ENCODE assay signal across 15 cellular contexts in the genomic region with DNA sequence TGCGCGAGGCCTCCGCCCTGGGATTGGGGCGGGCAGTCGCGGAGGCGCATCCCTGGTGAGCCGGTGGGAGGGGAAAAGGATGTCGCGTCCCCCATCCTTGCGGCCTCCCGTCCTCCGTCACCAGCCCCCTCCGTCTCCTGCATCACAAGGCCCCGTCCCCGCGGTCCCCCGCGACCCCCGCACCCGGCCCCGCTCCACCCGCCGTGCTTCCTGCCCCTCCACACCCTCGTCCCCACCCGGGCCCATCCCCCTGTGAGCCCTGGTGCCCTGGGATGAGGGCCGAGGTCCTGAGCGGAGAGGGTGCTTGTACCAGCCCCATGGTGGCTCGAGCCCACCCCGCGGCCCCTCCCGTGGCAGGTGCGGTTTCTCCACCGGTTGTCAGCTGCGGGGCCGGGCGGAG. TPM values are rescaled to one million over a fixed set of nuclear protein-coding genes. Genes with fewer than 3 reads are reported as not detected.
DNase-seq lines count a peak whose midpoint lies in the region; ATAC-seq, FAIRE-seq and TF ChIP-seq lines count a peak whose summit lies in the region.
"Not testable (repeated sequence)": the region's sequence is repeated elsewhere in the genome, so short reads cannot be mapped to it uniquely, and the experiment has no call there.
"Had no signal": no experiment of that assay in that cellular context is flagged by ENCODE, and none has a peak within 500 bp of the region (broad histone marks: within the 10 kb centered on the region; RNA-seq: fewer than 3 reads in every experiment).

SPRN (minus strand) TSS at position 25 of the 400 bp plus-strand sequence. CDS start 944 bp downstream, outside the sequence.

- in situ Hi-C loops in GM12878 (cut with MboI) = loop anchor here (5.0 kb wide), 1 partner anchor 148 kb away; no protein-coding TSS in a partner anchor

- not testable (repeated sequence) for TF ChIP-seq EP300 in GM12878 (IDR thresholded peaks at IDR 0.05; ENCODE audit: borderline replicate concordance in 1 of 2, control insufficient read depth in 1 of 2, low read depth in 2 of 2, low read length in 2 of 2)

- TF ChIP-seq RAD21 in GM12878 (IDR thresholded peaks at IDR 0.05; ENCODE audit: insufficient read depth, low read depth, low read length) = not testable (repeated sequence)

- not testable (repeated sequence) for FAIRE-seq in GM12878 (lab: Jason Lieb, UNC)

- H3K27me3 ChIP-seq in CD4-positive, alpha-beta T cell (ENCODE audit: control insufficient read depth, insufficient read depth, low read length); GM12878 (replicated peaks in 1 of 2; ENCODE audit: control insufficient read depth in 2 of 2, insufficient read depth in 2 of 2, low read length in 1 of 2): not testable (repeated sequence)
- H3K27me3 ChIP-seq in HUES64 (ENCODE audit: insufficient read depth, low read length) = peaks cover 18% of the 10 kb centered on the region

- not testable (repeated sequence) for H3K4me1 ChIP-seq in HUES64 (ENCODE audit: insufficient read depth, low read length); GM12878 (ENCODE audit: control insufficient read depth, insufficient read depth, low read length)

- RAD21 ChIA-PET in GM12878 (lab: Charles Lee; ENCODE audit: unreplicated experiment) = not testable (repeated sequence)

- not testable (repeated sequence) for BruUV-seq in GM12878 (replicated peaks; lab: Mats Ljungman, UMichigan)

- H3K27ac Mint-ChIP-seq in CD4-positive, alpha-beta T cell; activated T-cell treated with anti-CD3 and anti-CD28 coated beads, Interleukin-2, amount 50 U/mL, for 24 hours; mesothelial cell of epicardium: not testable (repeated sequence)

- not testable (repeated sequence) for H3K9ac ChIP-seq in HUES64 (ENCODE audit: low read depth, low read length); GM12878 (ENCODE audit: control insufficient read depth, insufficient read depth, low read length)

- not testable (repeated sequence) for H3K79me2 ChIP-seq in GM12878 (ENCODE audit: control insufficient read depth, insufficient read depth, low read length)

- not testable (repeated sequence) for TF ChIP-seq POLR2A in GM12878 (IDR thresholded peaks at IDR 0.05; ENCODE audit: low read depth, low read length)

- not testable (repeated sequence) for ATAC-seq in CD4-positive, alpha-beta T cell (ENCODE audit: poor library complexity); GM12878
- ATAC-seq in esophagus mucosa = peak; percentile 11

- not testable (repeated sequence) for H3K9me3 Mint-ChIP-seq in CD4-positive, alpha-beta T cell; activated T-cell treated with anti-CD3 and anti-CD28 coated beads, Interleukin-2, amount 50 U/mL, for 24 hours
- peaks cover 11% of the 10 kb centered on the region for H3K9me3 Mint-ChIP-seq in mesothelial cell of epicardium

- not testable (repeated sequence) for H3K9me3 ChIP-seq in CD4-positive, alpha-beta T cell (ENCODE audit: control insufficient read depth, low read length); HUES64 (ENCODE audit: insufficient read depth, low read depth, low read length); GM12878 (replicated peaks; ENCODE audit: control insufficient read depth, insufficient read depth, low read length)

- peak within 1 kb of the TSS; percentile 34 for H3K4me3 ChIP-seq in HUES64 (ENCODE audit: low read length)
- not testable (repeated sequence) for H3K4me3 ChIP-seq in GM12878

- not testable (repeated sequence) for H3K4me1 Mint-ChIP-seq in CD4-positive, alpha-beta T cell (ENCODE audit: low read depth); activated T-cell treated with anti-CD3 and anti-CD28 coated beads, Interleukin-2, amount 50 U/mL, for 24 hours (ENCODE audit: low read depth); mesothelial cell of epicardium

- H3K27ac ChIP-seq in CD4-positive, alpha-beta T cell (ENCODE audit: low read depth, low read length); HUES64 (ENCODE audit: low read depth, low read length); GM12878 (ENCODE audit: control insufficient read depth, insufficient read depth); temporal lobe (ENCODE audit: low read depth, low read length): not testable (repeated sequence)

- intact Hi-C loops in CD4-positive, alpha-beta T cell (cut with DNase I, micrococcal nuclease); GM12878 (cut with micrococcal nuclease; ENCODE audit: unreplicated experiment); posterior vena cava (cut with DNase I): not testable (repeated sequence)

- H3K4me3 Mint-ChIP-seq in CD4-positive, alpha-beta T cell = peak within 1 kb of the TSS; percentile 25
- peak within 1 kb of the TSS; percentile 35 for H3K4me3 Mint-ChIP-seq in activated T-cell treated with anti-CD3 and anti-CD28 coated beads, Interleukin-2, amount 50 U/mL, for 24 hours
- peak within 1 kb of the TSS; percentile 52 for H3K4me3 Mint-ChIP-seq in mesothelial cell of epicardium

- TF ChIP-seq CTCF in CD4-positive, alpha-beta T cell (IDR thresholded peaks at IDR 0.05); GM12878 (IDR thresholded peaks at IDR 0.05 in 2 of 3, conservative IDR thresholded peaks at IDR 0.05 in 1 of 3; ENCODE audit: control insufficient read depth in 2 of 3, extremely low read depth in 1 of 3, insufficient read depth in 1 of 3, low read depth in 3 of 3, low read length in 3 of 3); mesothelial cell of epicardium (IDR thresholded peaks at IDR 0.05; ENCODE audit: unreplicated experiment): not testable (repeated sequence)

- WGBS in HUES64 = 64% methylated on average over 9 of the region's 37 CpGs
- WGBS in GM12878 (ENCODE audit: insufficient coverage, insufficient replicate concordance, low lambda C conversion rate, missing lambda C conversion rate) = no CpG with 5 or more reads among the region's 37 CpGs

- H2AFZ ChIP-seq in GM12878 (ENCODE audit: control insufficient read depth, low read depth, low read length) = not testable (repeated sequence)

- H3K36me3 Mint-ChIP-seq in CD4-positive, alpha-beta T cell (ENCODE audit: low read depth) = peaks cover 11% of the 10 kb centered on the region
- H3K36me3 Mint-ChIP-seq in activated T-cell treated with anti-CD3 and anti-CD28 coated beads, Interleukin-2, amount 50 U/mL, for 24 hours (ENCODE audit: low read depth) = peaks cover 21% of the 10 kb centered on the region
- H3K36me3 Mint-ChIP-seq in mesothelial cell of epicardium = not testable (repeated sequence)

- not testable (repeated sequence) for H3K36me3 ChIP-seq in HUES64 (ENCODE audit: insufficient read depth, low read length)
- peaks cover 2 to 10% of the 10 kb centered on the region in 2 experiments; a peak in 2 of 4 replicates for H3K36me3 ChIP-seq in GM12878 (ENCODE audit: control insufficient read depth in 2 of 2, insufficient read depth in 2 of 2, low read length in 1 of 2)

- H3K27me3 Mint-ChIP-seq in CD4-positive, alpha-beta T cell; activated T-cell treated with anti-CD3 and anti-CD28 coated beads, Interleukin-2, amount 50 U/mL, for 24 hours: not testable (repeated sequence)
- H3K27me3 Mint-ChIP-seq in mesothelial cell of epicardium (ENCODE audit: low read depth) = peaks cover 23% of the 10 kb centered on the region

- SMC1A ChIA-PET in GM12878 (lab: Charles Lee; ENCODE audit: uncharacterized antibody, unreplicated experiment) = not testable (repeated sequence)

- not testable (repeated sequence) for DNase-seq in CD4-positive, alpha-beta T cell; activated T-cell treated with anti-CD3 and anti-CD28 coated beads, Interleukin-2, amount 50 U/mL, for 24 hours; GM12878 (ENCODE audit: low read depth, low spot score); mesothelial cell of epicardium (ENCODE audit: low spot score in 2 of 2, unreplicated experiment in 2 of 2)
- DNase-seq in posterior vena cava (ENCODE audit: low spot score) = peak; percentile 71

- CTCF ChIA-PET in CD4-positive, alpha-beta T cell (lab: Charles Lee); GM12878 (lab: Yijun Ruan, JAX): not testable (repeated sequence)

- POLR2A ChIA-PET in CD4-positive, alpha-beta T cell (lab: Charles Lee); GM12878 (lab: Charles Lee): not testable (repeated sequence)

- 0 out of 2 replicates have a peak within 1 kb of the TSS, but pooled peaks have one; percentile 3 for H3K4me2 ChIP-seq in GM12878 (ENCODE audit: control insufficient read depth, insufficient read depth)

- not testable (repeated sequence) for H4K20me1 ChIP-seq in GM12878 (ENCODE audit: control insufficient read depth, insufficient read depth)

RNA-seq across cellular contexts. Expression of gene SPRN, which starts in this region (rescaled TPM):
- not detected for total RNA-seq in CD4-positive, alpha-beta T cell
- not detected for polyA plus RNA-seq in HUES64 (2013, experiment 1 of 2)
- 0.13 TPM for polyA plus RNA-seq in HUES64 (2013, experiment 2 of 2)
- not detected in 2 replicates for total RNA-seq in GM12878 (2013; cell fraction: nucleolus; rRNA removed)
- not detected in 2 replicates for total RNA-seq in GM12878 (2014; rRNA removed)
- total RNA-seq in GM12878 (2014; rRNA removed; fragmentation: Illumina TruSeq; extraction: Trizol) = not detected in 2 replicates
- total RNA-seq in GM12878 (2021) = not detected in 2 replicates
- polyA plus RNA-seq in GM12878 (2011; ENCODE audit: low read depth) = 0.42 TPM
- not detected in 2 replicates for polyA plus RNA-seq in GM12878 (2011; rRNA removed)
- not detected in 2 replicates for polyA plus RNA-seq in GM12878 (2011; cell fraction: cytosol; rRNA removed)
- polyA plus RNA-seq in GM12878 (2011; cell fraction: nucleus; rRNA removed) = not detected in 2 replicates
- polyA plus RNA-seq in GM12878 (2012) = 0.83 and 0.89 TPM in 2 replicates
- polyA plus RNA-seq in GM12878 (2014; fragmentation: Illumina TruSeq; extraction: Trizol) = not detected in 2 replicates
- polyA plus RNA-seq in GM12878 (2014; fragmentation: Nextera tagmentation; extraction: Ambion mirVana) = under 1 TPM; 0.03 to 0.15 TPM
- not detected in 2 replicates for polyA plus RNA-seq in GM12878 (2014; rRNA removed)
- polyA plus RNA-seq in GM12878 (2016; fragmentation: Nextera tagmentation; extraction: Ambion mirVana) = under 1 TPM; 0.78 to 0.96 TPM
- polyA minus RNA-seq in GM12878 (2011; rRNA and poly(A)+ RNA removed) = not detected in 2 replicates
- not detected in 2 replicates for polyA minus RNA-seq in GM12878 (2011; cell fraction: cytosol; rRNA and poly(A)+ RNA removed)
- polyA minus RNA-seq in GM12878 (2011; cell fraction: nucleus; rRNA and poly(A)+ RNA removed) = not detected in 2 replicates
- total RNA-seq in esophagus mucosa = 0.12 TPM
- total RNA-seq in mesothelial cell of epicardium = 0.50 to 0.69 TPM (median 0.55 TPM) in 3 replicates
- total RNA-seq in posterior vena cava = under 1 TPM; 0.14 to 0.19 TPM
- total RNA-seq in temporal lobe = 10.6 TPM
- total RNA-seq: HT-29, left ventricle myocardium superior, PC-3, psoas muscle, Right ventricle myocardium superior, upper lobe of right lung had no signal
- polyA plus RNA-seq: endothelial cell of umbilical vein had no signal

Comparison
In these comparisons a context has a peak if more than half of its experiments do, and no peak if none do; other contexts are left out.
1. Peak in ATAC-seq in esophagus mucosa; RNA of the gene not detected or under 1 TPM.
2. Peak in DNase-seq in posterior vena cava; RNA of the gene not detected or under 1 TPM.